In genomic region chr3:23760871-23761373, GRCh38 we compare ENCODE assay signal across 9 cellular contexts. TPM values are rescaled to one million over a fixed set of nuclear protein-coding genes. Genes with fewer than 3 reads are reported as not detected.
A peak's percentile ranks its signal among the peaks of the same experiment; 100 is the strongest.
DNase-seq lines count a peak whose midpoint lies in the region; ATAC-seq and TF ChIP-seq lines count a peak whose summit lies in the region.
"Had no signal": no experiment of that assay in that cellular context is flagged by ENCODE, and none has a peak within 500 bp of the region (broad histone marks: within the 10 kb centered on the region; RNA-seq: fewer than 3 reads in every experiment).

No MANE protein-coding gene starts in this region.

- H3K4me3 Mint-ChIP-seq in activated T-helper 17 cell treated with anti-CD3 and anti-CD28 coated beads, Interleukin-2, amount 50 U/mL, for 72 hours: no peak overlapping the region

- peak; percentile 53 for DNase-seq in GM13976 (ENCODE audit: low spot score)
- DNase-seq in GM20000 (ENCODE audit: low spot score): peak; percentile 48
- DNase-seq in NCI-H524 treated with DMSO at 0.1 percent for 48 hours (lab: John Stamatoyannopoulos, UW): no peak
- no peak for DNase-seq in CD1c-positive myeloid dendritic cell (ENCODE audit: extremely low spot score)
- DNase-seq in foreskin melanocyte: no peak
- DNase-seq in NCI-H510A (lab: John Stamatoyannopoulos, UW): no peak
- DNase-seq: testis had no signal

- TF ChIP-seq CTCF in GM13976 (IDR thresholded peaks at IDR 0.05; ENCODE audit: borderline replicate concordance, control extremely low read depth, extremely low read depth, insufficient read depth, missing control alignments) (no peak), GM20000 (IDR thresholded peaks at IDR 0.05; ENCODE audit: extremely low read depth, missing control alignments) (no peak)

- peaks cover 17% of the 10 kb centered on the region for H3K4me1 Mint-ChIP-seq in activated T-helper 17 cell treated with anti-CD3 and anti-CD28 coated beads, Interleukin-2, amount 50 U/mL, for 72 hours

- H3K27ac Mint-ChIP-seq in activated T-helper 17 cell treated with anti-CD3 and anti-CD28 coated beads, Interleukin-2, amount 50 U/mL, for 72 hours: no peak overlapping the region

- ATAC-seq in HG03139 (IDR thresholded peaks at IDR 0.05; ENCODE audit: unreplicated experiment): peak; percentile 34
- peak; percentile 28 for ATAC-seq in activated T-helper 17 cell treated with anti-CD3 and anti-CD28 coated beads, Interleukin-2, amount 50 U/mL, for 72 hours (replicated peaks)

- H3K9me3 Mint-ChIP-seq in activated T-helper 17 cell treated with anti-CD3 and anti-CD28 coated beads, Interleukin-2, amount 50 U/mL, for 72 hours: no peaks in the 10 kb centered on the region

- H3K27me3 Mint-ChIP-seq in activated T-helper 17 cell treated with anti-CD3 and anti-CD28 coated beads, Interleukin-2, amount 50 U/mL, for 72 hours: peaks cover 11% of the 10 kb centered on the region

- H3K36me3 Mint-ChIP-seq in activated T-helper 17 cell treated with anti-CD3 and anti-CD28 coated beads, Interleukin-2, amount 50 U/mL, for 72 hours (ENCODE audit: low read depth): no peaks in the 10 kb centered on the region

- in situ Hi-C loops in GM13976 (cut with MboI; ENCODE audit: low sequenced_read_pairs, unreplicated experiment): no loop called here

RNA-seq across cellular contexts. Expression of gene UBE2E1, which starts 44.8 kb away (rescaled TPM):
- 10 to 100 TPM; 61.4 to 86.9 TPM for total RNA-seq in activated T-helper 17 cell treated with anti-CD3 and anti-CD28 coated beads, Interleukin-2, amount 50 U/mL, for 72 hours

Comparison
In these comparisons a context has a peak if more than half of its experiments do, and no peak if none do; other contexts are left out.
1. DNase-seq: peak in GM13976 (single experiment) and GM20000 (single experiment); none in NCI-H524 treated with DMSO at 0.1 percent for 48 hours (single experiment), CD1c-positive myeloid dendritic cell (single experiment), foreskin melanocyte (single experiment) and NCI-H510A (single experiment).